In the genomic region with DNA sequence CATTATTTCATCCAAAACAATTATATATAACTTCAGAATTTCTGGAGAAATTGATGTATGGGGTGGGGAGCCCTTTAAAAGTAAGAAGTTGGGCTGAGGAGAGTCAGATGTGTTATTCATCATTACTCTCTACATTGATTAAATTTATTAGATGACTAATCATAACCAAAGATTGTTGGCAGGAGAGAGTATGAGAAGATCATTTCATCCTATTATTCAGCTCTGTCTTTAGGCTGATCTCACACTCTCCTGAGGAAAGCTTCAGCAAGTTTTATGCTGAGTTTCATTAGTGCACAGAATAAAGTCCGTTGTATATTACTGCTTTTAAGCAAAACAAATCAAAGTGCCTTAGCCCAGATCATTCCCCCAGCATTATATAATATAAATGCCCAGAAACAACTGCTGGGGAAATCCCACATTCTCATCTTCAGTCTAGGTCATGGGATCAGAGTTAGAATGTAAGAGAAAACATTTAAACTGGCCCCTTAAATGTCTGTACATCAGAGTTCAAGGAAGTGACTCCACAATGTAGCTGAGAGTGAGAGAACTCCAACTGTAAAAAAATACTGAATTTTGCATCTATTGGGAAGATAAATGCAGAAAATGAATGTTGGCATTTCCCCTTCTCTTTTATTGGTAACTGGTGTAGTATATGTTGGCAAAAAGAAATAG, we compare ENCODE assay signal across 1 cellular context.
TF ChIP-seq lines count a peak whose summit lies in the region.

No MANE protein-coding gene starts in this region.

TF ChIP-seq in IMR-90, 13 proteins besides CTCF, POLR2A, EP300 and RAD21 (continued from another document):
- TF ChIP-seq BHLHE40 (IDR thresholded peaks at IDR 0.05; ENCODE audit: low read depth, low read length): no peak
- TF ChIP-seq RFX5 (IDR thresholded peaks at IDR 0.05; ENCODE audit: low read depth, low read length): no peak
- no peak for TF ChIP-seq CHD1 (IDR thresholded peaks at IDR 0.05; ENCODE audit: low read depth, low read length)
- TF ChIP-seq, protein P1, sequence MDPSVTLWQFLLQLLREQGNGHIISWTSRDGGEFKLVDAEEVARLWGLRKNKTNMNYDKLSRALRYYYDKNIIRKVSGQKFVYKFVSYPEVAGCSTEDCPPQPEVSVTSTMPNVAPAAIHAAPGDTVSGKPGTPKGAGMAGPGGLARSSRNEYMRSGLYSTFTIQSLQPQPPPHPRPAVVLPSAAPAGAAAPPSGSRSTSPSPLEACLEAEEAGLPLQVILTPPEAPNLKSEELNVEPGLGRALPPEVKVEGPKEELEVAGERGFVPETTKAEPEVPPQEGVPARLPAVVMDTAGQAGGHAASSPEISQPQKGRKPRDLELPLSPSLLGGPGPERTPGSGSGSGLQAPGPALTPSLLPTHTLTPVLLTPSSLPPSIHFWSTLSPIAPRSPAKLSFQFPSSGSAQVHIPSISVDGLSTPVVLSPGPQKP (IDR thresholded peaks at IDR 0.05; ENCODE audit: borderline replicate concordance, low read depth, low read length): no peak
- no peak for TF ChIP-seq MXI1 (IDR thresholded peaks at IDR 0.05; ENCODE audit: borderline replicate concordance, low read depth, low read length)
- TF ChIP-seq CEBPB (IDR thresholded peaks at IDR 0.05; ENCODE audit: low read depth, low read length): no peak
